Comparison of ENCODE assay signal across 8 cellular contexts in the genomic region with DNA sequence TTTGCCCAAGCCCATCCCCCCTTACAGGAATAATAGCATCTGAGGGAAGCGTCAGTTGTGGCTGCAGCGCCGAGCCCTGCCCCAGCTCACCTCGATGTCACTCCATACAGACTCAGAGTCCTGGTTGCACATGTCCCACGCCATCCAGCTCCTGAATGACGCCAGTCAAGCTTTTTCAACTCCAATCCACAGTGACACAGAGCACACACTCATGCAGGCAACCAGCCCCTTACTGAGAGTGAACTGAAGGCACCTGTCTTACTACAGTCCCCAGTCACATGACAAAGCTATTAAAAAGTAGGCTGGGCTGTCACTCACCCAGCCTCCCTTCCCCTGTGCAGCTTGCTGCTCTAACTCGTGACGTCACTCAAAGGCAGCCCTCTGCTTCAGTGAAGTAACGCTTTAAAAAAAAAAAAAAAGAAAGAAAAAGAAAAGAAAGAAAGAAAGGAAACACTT. TPM values are rescaled to one million over a fixed set of nuclear protein-coding genes. Genes with fewer than 3 reads are reported as not detected.
DNase-seq lines count a peak whose midpoint lies in the region; ATAC-seq and TF ChIP-seq lines count a peak whose summit lies in the region.

A gene with protein sequence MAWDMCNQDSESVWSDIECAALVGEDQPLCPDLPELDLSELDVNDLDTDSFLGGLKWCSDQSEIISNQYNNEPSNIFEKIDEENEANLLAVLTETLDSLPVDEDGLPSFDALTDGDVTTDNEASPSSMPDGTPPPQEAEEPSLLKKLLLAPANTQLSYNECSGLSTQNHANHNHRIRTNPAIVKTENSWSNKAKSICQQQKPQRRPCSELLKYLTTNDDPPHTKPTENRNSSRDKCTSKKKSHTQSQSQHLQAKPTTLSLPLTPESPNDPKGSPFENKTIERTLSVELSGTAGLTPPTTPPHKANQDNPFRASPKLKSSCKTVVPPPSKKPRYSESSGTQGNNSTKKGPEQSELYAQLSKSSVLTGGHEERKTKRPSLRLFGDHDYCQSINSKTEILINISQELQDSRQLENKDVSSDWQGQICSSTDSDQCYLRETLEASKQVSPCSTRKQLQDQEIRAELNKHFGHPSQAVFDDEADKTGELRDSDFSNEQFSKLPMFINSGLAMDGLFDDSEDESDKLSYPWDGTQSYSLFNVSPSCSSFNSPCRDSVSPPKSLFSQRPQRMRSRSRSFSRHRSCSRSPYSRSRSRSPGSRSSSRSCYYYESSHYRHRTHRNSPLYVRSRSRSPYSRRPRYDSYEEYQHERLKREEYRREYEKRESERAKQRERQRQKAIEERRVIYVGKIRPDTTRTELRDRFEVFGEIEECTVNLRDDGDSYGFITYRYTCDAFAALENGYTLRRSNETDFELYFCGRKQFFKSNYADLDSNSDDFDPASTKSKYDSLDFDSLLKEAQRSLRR (minus strand): TSS at position 234 of the 456 bp plus-strand sequence. CDS start 90 bp downstream, at position 144.

- H3K27me3 ChIP-seq in gastrocnemius medialis = no peaks in the 10 kb centered on the region

- peaks cover 24% of the 10 kb centered on the region for H3K27me3 Mint-ChIP-seq in activated CD4-positive, alpha-beta T cell treated with anti-CD3 and anti-CD28 coated beads, Interleukin-2, amount 10 ng/mL, durations not matched to agents 24 days and 14 days
- no peaks in the 10 kb centered on the region for H3K27me3 Mint-ChIP-seq in brain

- peak within 1 kb of the TSS; percentile 84 to 99 (median 90) for H3K27ac ChIP-seq in gastrocnemius medialis

- ATAC-seq in gastrocnemius medialis (peak; percentile 80 to 84), GM21825 (IDR thresholded peaks at IDR 0.05; ENCODE audit: unreplicated experiment) (no peak)

- intact Hi-C loops in activated CD4-positive, alpha-beta T cell treated with anti-CD3 and anti-CD28 coated beads, Interleukin-2, amount 10 ng/mL, durations not matched to agents 24 days and 14 days (cut with micrococcal nuclease) = no loop called here
- intact Hi-C loops in gastrocnemius medialis (cut with DNase I; ENCODE audit: low total_unique reads) = loop anchor here (1.0 to 10.0 kb wide), 4 partner anchors 15 to 515 kb away; no protein-coding TSS in a partner anchor

- H3K36me3 ChIP-seq in gastrocnemius medialis = no peaks in the 10 kb centered on the region

- peaks cover 4% of the 10 kb centered on the region for H3K4me1 Mint-ChIP-seq in activated CD4-positive, alpha-beta T cell treated with anti-CD3 and anti-CD28 coated beads, Interleukin-2, amount 10 ng/mL, durations not matched to agents 24 days and 14 days
- H3K4me1 Mint-ChIP-seq in brain = peaks cover 79% of the 10 kb centered on the region

- H3K36me3 Mint-ChIP-seq in activated CD4-positive, alpha-beta T cell treated with anti-CD3 and anti-CD28 coated beads, Interleukin-2, amount 10 ng/mL, durations not matched to agents 24 days and 14 days (ENCODE audit: low read depth) = no peaks in the 10 kb centered on the region
- no peaks in the 10 kb centered on the region for H3K36me3 Mint-ChIP-seq in brain

- H3K27ac Mint-ChIP-seq in activated CD4-positive, alpha-beta T cell treated with anti-CD3 and anti-CD28 coated beads, Interleukin-2, amount 10 ng/mL, durations not matched to agents 24 days and 14 days = no peak within 1 kb of the TSS
- peak within 1 kb of the TSS; percentile 91 to 96 (median 94) for H3K27ac Mint-ChIP-seq in brain

- TF ChIP-seq CTCF in brain (conservative IDR thresholded peaks at IDR 0.05) (no peak), gastrocnemius medialis (IDR thresholded peaks at IDR 0.05 in 4 of 5, conservative IDR thresholded peaks at IDR 0.05 in 1 of 5) (no peak)

- TF ChIP-seq POLR2A in gastrocnemius medialis (IDR thresholded peaks at IDR 0.05) = peak; percentile 96 to 98

- peak within 1 kb of the TSS; percentile 22 for H3K4me3 Mint-ChIP-seq in activated CD4-positive, alpha-beta T cell treated with anti-CD3 and anti-CD28 coated beads, Interleukin-2, amount 10 ng/mL, durations not matched to agents 24 days and 14 days
- peak within 1 kb of the TSS; percentile 90 to 97 (median 94) for H3K4me3 Mint-ChIP-seq in brain

- no peak for DNase-seq in activated CD4-positive, alpha-beta T cell treated with anti-CD3 and anti-CD28 coated beads, Interleukin-2, amount 10 ng/mL, durations not matched to agents 24 days and 14 days
- DNase-seq in activated CD4-positive, alpha-beta T cell treated with anti-CD3 and anti-CD28 coated beads, Interleukin-2, amount 50 U/mL, for 4 hours = no peak
- DNase-seq in NCI-H2029 (lab: John Stamatoyannopoulos, UW) (peak; percentile 88), iPS-NIHi11 (ENCODE audit: low spot score) (peak; percentile 64), gastrocnemius medialis (peak; percentile 86 to 94), 8988T (no peak)

- no peaks in the 10 kb centered on the region for H3K9me3 ChIP-seq in gastrocnemius medialis

- in situ Hi-C loops in gastrocnemius medialis (cut with MboI; ENCODE audit: low sequenced_read_pairs in 4 of 4) = no loop called here

- H3K4me1 ChIP-seq in gastrocnemius medialis = peaks cover 27 to 42% of the 10 kb centered on the region in 2 donors

- peak within 1 kb of the TSS; percentile 65 to 77 (median 69) for H3K4me3 ChIP-seq in gastrocnemius medialis

- H3K9me3 Mint-ChIP-seq in activated CD4-positive, alpha-beta T cell treated with anti-CD3 and anti-CD28 coated beads, Interleukin-2, amount 10 ng/mL, durations not matched to agents 24 days and 14 days = no peaks in the 10 kb centered on the region
- no peaks in the 10 kb centered on the region for H3K9me3 Mint-ChIP-seq in brain

RNA-seq across cellular contexts. Expression of the gene that starts here (rescaled TPM):
- total RNA-seq in activated CD4-positive, alpha-beta T cell treated with anti-CD3 and anti-CD28 coated beads, Interleukin-2, amount 10 ng/mL, durations not matched to agents 24 days and 14 days = not detected in 2 replicates
- 2.6 TPM for polyA plus RNA-seq in brain (ENCODE audit: insufficient read depth, low read depth, low replicate concordance)
- total RNA-seq in gastrocnemius medialis = 10 to 100 TPM; 30.6 to 68.9 (median 52.3) TPM

Comparison
In these comparisons a context has a peak if more than half of its experiments do, and no peak if none do; other contexts are left out.
1. RNA of the gene that starts here (total RNA-seq): 30.6 to 68.9 TPM in gastrocnemius medialis; not detected in activated CD4-positive, alpha-beta T cell treated with anti-CD3 and anti-CD28 coated beads, Interleukin-2, amount 10 ng/mL, durations not matched to agents 24 days and 14 days; every median in the first group is over 10 times any median in the second.
2. DNase-seq: peak in NCI-H2029 (single experiment), iPS-NIHi11 (single experiment) and gastrocnemius medialis (2 of 2); none in activated CD4-positive, alpha-beta T cell treated with anti-CD3 and anti-CD28 coated beads, Interleukin-2, amount 10 ng/mL, durations not matched to agents 24 days and 14 days (single experiment), activated CD4-positive, alpha-beta T cell treated with anti-CD3 and anti-CD28 coated beads, Interleukin-2, amount 50 U/mL, for 4 hours (0 of 2) and 8988T (single experiment).